Comparison of ENCODE assay signal across 8 cellular contexts in the genomic region with DNA sequence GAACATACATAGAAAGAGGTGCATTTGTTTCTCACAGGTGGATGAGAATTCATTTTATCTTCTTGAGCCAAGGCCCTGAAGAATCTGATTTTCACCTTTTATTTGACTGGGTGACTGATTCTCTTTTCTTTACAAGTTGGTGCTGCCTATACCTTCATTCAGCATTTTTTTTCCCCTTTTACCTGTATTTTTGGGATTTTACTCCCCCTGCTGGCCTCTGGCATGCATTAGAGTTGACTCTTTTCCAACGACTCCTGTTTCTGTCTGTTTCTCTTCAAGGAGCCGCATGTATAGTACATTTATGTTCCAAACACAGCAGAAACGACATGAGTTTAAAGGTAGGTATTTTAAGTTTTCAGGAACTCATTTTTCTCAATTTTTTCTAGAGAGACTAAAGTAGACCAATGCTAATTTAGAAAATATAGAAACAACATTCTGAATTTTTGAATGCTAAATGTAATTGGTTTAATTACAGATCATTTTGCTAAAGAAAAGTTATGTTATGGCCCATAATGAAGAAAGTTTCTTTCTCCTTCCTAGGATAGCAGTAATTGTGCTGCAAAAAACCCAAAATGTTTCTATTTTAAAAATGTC.
DNase-seq lines count a peak whose midpoint lies in the region; ATAC-seq and TF ChIP-seq lines count a peak whose summit lies in the region.

No MANE protein-coding gene starts in this region.

- no peaks in the 10 kb centered on the region for H3K9me3 ChIP-seq in cardiac muscle cell (ENCODE audit: low read depth)

- POLR2A ChIA-PET in activated CD4-positive, alpha-beta memory T cell treated with anti-CD3 and anti-CD28 coated beads for 36 hours (lab: Charles Lee) = no interaction called here

- intact Hi-C loops in Right ventricle myocardium inferior (cut with DNase I) = loop anchor here (5.0 to 10.0 kb wide), 5 partner anchors 283 to 663 kb away; no protein-coding TSS in a partner anchor
- intact Hi-C loops in activated CD4-positive, alpha-beta memory T cell treated with anti-CD3 and anti-CD28 coated beads for 36 hours (cut with micrococcal nuclease) = loop anchor here (1.0 to 2.0 kb wide), 3 partner anchors 575 to 664 kb away; no protein-coding TSS in a partner anchor

- H3K4me3 Mint-ChIP-seq in activated CD4-positive, alpha-beta memory T cell treated with anti-CD3 and anti-CD28 coated beads for 36 hours = no peak overlapping the region

- peaks cover 5% of the 10 kb centered on the region for H3K27me3 ChIP-seq in cardiac muscle cell

- TF ChIP-seq CTCF in cardiac muscle cell (IDR thresholded peaks at IDR 0.05; ENCODE audit: low read depth, low read length) = peak; percentile 85

- H3K27ac ChIP-seq in cardiac muscle cell = no peak overlapping the region

- DNase-seq in cardiac muscle cell (ENCODE audit: low read depth in 1 of 2, low spot score in 1 of 2) = peak; percentile 68 to 76
- DNase-seq in Right ventricle myocardium inferior (ENCODE audit: missing footprints) = no peak
- peak; percentile 73 for DNase-seq in NCI-H2227 treated with DMSO at 0.1 percent for 48 hours (lab: John Stamatoyannopoulos, UW)
- DNase-seq in activated CD4-positive, alpha-beta memory T cell treated with anti-CD3 and anti-CD28 coated beads for 36 hours = peak; percentile 20
- DNase-seq in glomerular endothelial cell (ENCODE audit: extremely low read depth, low read depth, low spot score) = peak; percentile 25
- peak; percentile 49 for DNase-seq in renal cortical epithelial cell (ENCODE audit: low read depth)

- ATAC-seq in Right ventricle myocardium inferior = no peak
- peak; percentile 69 for ATAC-seq in HG02852 (IDR thresholded peaks at IDR 0.05; ENCODE audit: unreplicated experiment)
- ATAC-seq in HG02623 (IDR thresholded peaks at IDR 0.05; ENCODE audit: unreplicated experiment) = no peak

- H3K27ac Mint-ChIP-seq in activated CD4-positive, alpha-beta memory T cell treated with anti-CD3 and anti-CD28 coated beads for 36 hours = no peak overlapping the region

- no peaks in the 10 kb centered on the region for H3K4me1 Mint-ChIP-seq in activated CD4-positive, alpha-beta memory T cell treated with anti-CD3 and anti-CD28 coated beads for 36 hours (ENCODE audit: low read depth)

- peaks cover 5% of the 10 kb centered on the region for H3K27me3 Mint-ChIP-seq in activated CD4-positive, alpha-beta memory T cell treated with anti-CD3 and anti-CD28 coated beads for 36 hours

- H3K36me3 Mint-ChIP-seq in activated CD4-positive, alpha-beta memory T cell treated with anti-CD3 and anti-CD28 coated beads for 36 hours = no peaks in the 10 kb centered on the region

- peaks cover 6% of the 10 kb centered on the region for H3K9me3 Mint-ChIP-seq in activated CD4-positive, alpha-beta memory T cell treated with anti-CD3 and anti-CD28 coated beads for 36 hours

- H3K4me3 ChIP-seq in cardiac muscle cell = no peak overlapping the region

- no peaks in the 10 kb centered on the region for H3K36me3 ChIP-seq in cardiac muscle cell

- H3K4me1 ChIP-seq in cardiac muscle cell (ENCODE audit: low read depth) = no peaks in the 10 kb centered on the region

- CTCF ChIA-PET in activated CD4-positive, alpha-beta memory T cell treated with anti-CD3 and anti-CD28 coated beads for 36 hours (lab: Charles Lee) = interaction anchor here (0.7 to 3.1 kb wide), 11 partner anchors 10 to 665 kb away, joined by 3 to 19 read pairs (median 3); no protein-coding TSS in a partner anchor
